8 cellular contexts compared by ENCODE assay signal in genomic region chr4:26330186-26330787, GRCh38. TPM values are rescaled to one million over a fixed set of nuclear protein-coding genes. Genes with fewer than 3 reads are reported as not detected.
DNase-seq lines count a peak whose midpoint lies in the region; ATAC-seq, FAIRE-seq and TF ChIP-seq lines count a peak whose summit lies in the region.

No MANE protein-coding gene starts in this region.

- no peaks in the 10 kb centered on the region for H3K27me3 Mint-ChIP-seq in neural progenitor cell (ENCODE audit: insufficient read depth, low read depth)

- H3K4me1 ChIP-seq in neural progenitor cell, result peaks cover 26% of the 10 kb centered on the region

- peak overlapping the region; percentile 68 for H3K4me2 ChIP-seq in neural progenitor cell

- H3K27me3 ChIP-seq in neural progenitor cell, result no peaks in the 10 kb centered on the region

- peak; percentile 77 for TF ChIP-seq CTCF in neural progenitor cell (IDR thresholded peaks at IDR 0.05)

- FAIRE-seq in TTC549 (lab: Jason Lieb, UNC), result peak; percentile 85

- no peaks in the 10 kb centered on the region for H3K36me3 ChIP-seq in neural progenitor cell

- H3K36me3 Mint-ChIP-seq in neural progenitor cell, result peaks cover 13% of the 10 kb centered on the region

- no peaks in the 10 kb centered on the region for H3K9me3 Mint-ChIP-seq in neural progenitor cell

- DNase-seq in Right ventricle myocardium inferior (ENCODE audit: missing footprints) (no peak), cardiac septum (ENCODE audit: low spot score) (no peak), NCI-H1694 (lab: John Stamatoyannopoulos, UW) (peak; percentile 62), fibroblast of peridontal ligament (ENCODE audit: extremely low read depth) (peak; percentile 78), neural progenitor cell (ENCODE audit: low spot score) (peak; percentile 66), AG08396 (ENCODE audit: low spot score) (no peak)

- peak; percentile 61 for ATAC-seq in Right ventricle myocardium inferior
- peak; percentile 85 for ATAC-seq in HG02759 (IDR thresholded peaks at IDR 0.05; ENCODE audit: unreplicated experiment)

- H2AFZ ChIP-seq in neural progenitor cell (replicated peaks), result no peak overlapping the region

- no peak overlapping the region for H3K9ac ChIP-seq in neural progenitor cell

- peak overlapping the region; percentile 31 for H3K27ac ChIP-seq in neural progenitor cell

- H4K20me1 ChIP-seq in neural progenitor cell (ENCODE audit: low read depth), result peaks cover 94% of the 10 kb centered on the region

- H3K9me3 ChIP-seq in neural progenitor cell (ENCODE audit: low read depth), result no peaks in the 10 kb centered on the region

- H3F3A ChIP-seq in neural progenitor cell (ENCODE audit: low read depth), result no peaks in the 10 kb centered on the region

- peaks cover 100% of the 10 kb centered on the region for H3K79me2 ChIP-seq in neural progenitor cell (ENCODE audit: low read depth)

- H3K4me3 ChIP-seq in neural progenitor cell, result peak overlapping the region; percentile 8

- peaks cover 17% of the 10 kb centered on the region for H3K4me1 Mint-ChIP-seq in neural progenitor cell

- no peak overlapping the region for H3K27ac Mint-ChIP-seq in neural progenitor cell

- no peak overlapping the region for H3K4me3 Mint-ChIP-seq in neural progenitor cell

- intact Hi-C loops in Right ventricle myocardium inferior (cut with DNase I) (loop anchor here (2.0 kb wide), 1 partner anchor 79 kb away; no protein-coding TSS in a partner anchor), cardiac septum (cut with DNase I) (loop anchor here (2.0 kb wide), 1 partner anchor 81 kb away; no protein-coding TSS in a partner anchor)

RNA-seq across cellular contexts. Expression of gene RBPJ, which starts 9.5 kb away (rescaled TPM):
- total RNA-seq in Right ventricle myocardium inferior (42.1 TPM), cardiac septum (38.2 TPM), neural progenitor cell (ENCODE audit: low replicate concordance) (105 and 120 TPM in 2 replicates)

Comparison
In these comparisons a context has a peak if more than half of its experiments do, and no peak if none do; other contexts are left out.
1. DNase-seq: peak in NCI-H1694 (single experiment), fibroblast of peridontal ligament (single experiment) and neural progenitor cell (single experiment); none in Right ventricle myocardium inferior (single experiment), cardiac septum (single experiment) and AG08396 (single experiment).